Comparison of ENCODE assay signal across 12 cellular contexts in the genomic region with DNA sequence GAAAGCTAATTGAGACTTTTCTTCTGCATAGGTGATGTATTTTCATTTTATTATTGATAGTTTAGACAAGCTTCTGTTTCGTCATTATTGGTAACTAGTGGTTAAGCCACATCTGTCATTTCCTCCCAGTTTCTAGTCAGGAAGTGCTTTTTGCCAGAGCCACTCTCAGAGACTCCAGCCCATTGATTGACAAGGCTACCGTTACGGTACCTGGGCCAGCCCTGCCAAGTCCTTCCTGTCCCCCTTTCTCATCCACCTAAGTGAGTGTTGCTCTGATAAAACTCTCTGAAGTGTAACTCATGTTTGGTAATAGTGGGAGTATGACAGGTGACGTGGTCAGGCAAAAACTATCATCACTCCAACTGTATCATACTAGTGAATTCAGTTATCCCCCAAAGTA. TPM values are rescaled to one million over a fixed set of nuclear protein-coding genes. Genes with fewer than 3 reads are reported as not detected.
A peak's percentile ranks its signal among the peaks of the same experiment; 100 is the strongest.
DNase-seq lines count a peak whose midpoint lies in the region; ATAC-seq, FAIRE-seq and TF ChIP-seq lines count a peak whose summit lies in the region.
"Had no signal": no experiment of that assay in that cellular context is flagged by ENCODE, and none has a peak within 500 bp of the region (broad histone marks: within the 10 kb centered on the region; RNA-seq: fewer than 3 reads in every experiment).

No MANE protein-coding gene starts in this region.

- H3K27ac Mint-ChIP-seq in activated T-helper 17 cell treated with anti-CD3 and anti-CD28 coated beads, Interleukin-2, amount 50 U/mL, for 72 hours = peak overlapping the region; percentile 91
- H3K27ac Mint-ChIP-seq: activated naive CD8-positive, alpha-beta T cell had no signal

- TF ChIP-seq CTCF in WERI-Rb-1 (IDR thresholded peaks at IDR 0.05; ENCODE audit: low read depth, low read length) = no peak

- H3K36me3 Mint-ChIP-seq in activated T-helper 17 cell treated with anti-CD3 and anti-CD28 coated beads, Interleukin-2, amount 50 U/mL, for 72 hours (ENCODE audit: low read depth) = no peaks in the 10 kb centered on the region
- H3K36me3 Mint-ChIP-seq: activated naive CD8-positive, alpha-beta T cell had no signal

- H3K9me3 ChIP-seq in WERI-Rb-1 (ENCODE audit: severe bottlenecking) = peaks cover 3% of the 10 kb centered on the region
- H3K9me3 ChIP-seq: gastroesophageal sphincter, thyroid gland had no signal

- no peak overlapping the region for H3K4me3 ChIP-seq in WERI-Rb-1 (ENCODE audit: low read depth, low read length)
- H3K4me3 ChIP-seq: gastroesophageal sphincter, thyroid gland had no signal

- no peaks in the 10 kb centered on the region for H3K9me3 Mint-ChIP-seq in activated T-helper 17 cell treated with anti-CD3 and anti-CD28 coated beads, Interleukin-2, amount 50 U/mL, for 72 hours

- DNase-seq in amygdala (lab: John Stamatoyannopoulos, UW) (no peak), WERI-Rb-1 (no peak), urothelium cell line (ENCODE audit: low spot score) (no peak), SW 1271 (lab: John Stamatoyannopoulos, UW) (no peak)
- DNase-seq: posterior cingulate gyrus, thyroid gland had no signal

- peak; percentile 93 for ATAC-seq in GM18498 (IDR thresholded peaks at IDR 0.05; ENCODE audit: unreplicated experiment)
- ATAC-seq in GM19438 (IDR thresholded peaks at IDR 0.05; ENCODE audit: low read depth, unreplicated experiment) = peak; percentile 99
- ATAC-seq in HG03196 (IDR thresholded peaks at IDR 0.05; ENCODE audit: unreplicated experiment) = peak; percentile 98
- peak; percentile 97 for ATAC-seq in activated T-helper 17 cell treated with anti-CD3 and anti-CD28 coated beads, Interleukin-2, amount 50 U/mL, for 72 hours (replicated peaks)
- ATAC-seq: gastroesophageal sphincter had no signal

- no peaks in the 10 kb centered on the region for H3K36me3 ChIP-seq in WERI-Rb-1
- H3K36me3 ChIP-seq: gastroesophageal sphincter, thyroid gland had no signal

- no peak overlapping the region for H3K27ac ChIP-seq in WERI-Rb-1
- H3K27ac ChIP-seq: gastroesophageal sphincter, thyroid gland had no signal

- H3K4me3 Mint-ChIP-seq in activated T-helper 17 cell treated with anti-CD3 and anti-CD28 coated beads, Interleukin-2, amount 50 U/mL, for 72 hours = peak overlapping the region; percentile 27
- H3K4me3 Mint-ChIP-seq: activated naive CD8-positive, alpha-beta T cell had no signal

- no peaks in the 10 kb centered on the region for H3K27me3 ChIP-seq in WERI-Rb-1 (ENCODE audit: insufficient read depth, low read depth, severe bottlenecking)
- H3K27me3 ChIP-seq: gastroesophageal sphincter, thyroid gland had no signal

- H3K27me3 Mint-ChIP-seq in activated T-helper 17 cell treated with anti-CD3 and anti-CD28 coated beads, Interleukin-2, amount 50 U/mL, for 72 hours = peaks cover 4% of the 10 kb centered on the region
- H3K27me3 Mint-ChIP-seq: activated naive CD8-positive, alpha-beta T cell had no signal

- FAIRE-seq in urothelium cell line (lab: Jason Lieb, UNC) = no peak

- peaks cover 5% of the 10 kb centered on the region for H3K4me1 Mint-ChIP-seq in activated T-helper 17 cell treated with anti-CD3 and anti-CD28 coated beads, Interleukin-2, amount 50 U/mL, for 72 hours

RNA-seq across cellular contexts. Expression of gene AGL, which starts 29.6 kb away (rescaled TPM):
- total RNA-seq in activated T-helper 17 cell treated with anti-CD3 and anti-CD28 coated beads, Interleukin-2, amount 50 U/mL, for 72 hours = 10 to 100 TPM; 21.4 to 23.2 TPM

RNA-seq across cellular contexts. Expression of gene FRRS1, which starts 54.1 kb away (rescaled TPM):
- 1 to 10 TPM in 1 of 2 donors, under 1 TPM in 1; 0.69 to 2.2 TPM for total RNA-seq in activated T-helper 17 cell treated with anti-CD3 and anti-CD28 coated beads, Interleukin-2, amount 50 U/mL, for 72 hours
